Comparison of ENCODE assay signal across 7 cellular contexts in genomic region chr16:5088086-5088790, GRCh38. TPM values are rescaled to one million over a fixed set of nuclear protein-coding genes. Genes with fewer than 3 reads are reported as not detected.
"Had no signal": no experiment of that assay in that cellular context is flagged by ENCODE, and none has a peak within 500 bp of the region (broad histone marks: within the 10 kb centered on the region; RNA-seq: fewer than 3 reads in every experiment).

No MANE protein-coding gene starts in this region.

RNA-seq across cellular contexts. Expression of gene C16orf89, which starts 22.5 kb away (rescaled TPM):
- total RNA-seq: OCI-LY7, PC-3, PC-9, RPMI7951, SJCRH30, SJSA1 had no signal
- polyA plus RNA-seq: SK-N-SH had no signal
